Comparison of ENCODE assay signal across 8 cellular contexts in the genomic region with DNA sequence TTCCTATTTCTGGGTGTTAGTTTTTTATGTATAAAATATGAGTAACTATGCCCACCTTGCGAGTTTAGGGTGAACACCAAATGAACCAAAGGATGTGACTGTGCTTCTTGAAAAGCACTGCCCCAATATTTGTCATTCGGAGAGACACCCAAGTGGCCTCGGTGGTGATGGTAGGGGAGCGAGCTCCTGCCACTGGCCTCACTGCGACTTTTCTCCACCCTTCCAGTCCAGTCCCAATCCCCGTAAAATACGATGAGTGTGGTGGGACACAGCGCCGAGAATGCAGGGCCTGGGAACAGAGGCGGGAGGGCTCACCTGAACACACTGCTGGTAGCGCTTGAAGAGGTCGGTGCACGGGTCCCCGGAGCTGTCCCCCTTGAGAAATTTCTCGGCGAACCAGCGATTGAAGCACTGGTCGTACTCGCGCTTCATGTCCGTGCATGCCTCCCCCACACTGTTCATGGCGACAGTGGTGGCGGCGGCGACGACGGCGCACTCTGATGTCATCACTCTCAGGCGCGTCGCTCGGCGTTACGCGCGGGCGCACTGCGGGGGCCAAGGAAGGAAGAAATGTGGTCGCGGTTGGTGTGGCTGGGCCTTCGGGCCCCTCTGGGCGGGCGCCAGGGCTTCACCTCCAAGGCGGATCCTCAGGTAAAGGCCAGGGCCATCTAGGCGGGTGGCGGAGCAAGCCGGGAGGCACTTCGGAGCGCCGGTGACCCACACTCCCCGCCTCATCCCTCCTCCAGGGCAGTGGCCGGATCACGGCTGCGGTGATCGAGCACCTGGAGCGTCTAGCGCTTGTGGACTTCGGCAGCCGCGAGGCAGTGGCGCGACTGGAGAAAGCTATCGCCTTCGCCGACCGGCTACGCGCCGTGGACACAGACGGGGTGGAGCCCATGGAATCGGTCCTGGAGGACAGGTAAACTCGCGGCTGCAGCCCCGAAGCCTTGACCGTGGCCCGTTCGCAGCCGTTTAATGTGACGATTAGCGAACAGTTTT. TPM values are rescaled to one million over a fixed set of nuclear protein-coding genes. Genes with fewer than 3 reads are reported as not detected.
DNase-seq lines count a peak whose midpoint lies in the region; ATAC-seq and TF ChIP-seq lines count a peak whose summit lies in the region.

Gene GATC (plus strand): TSS at position 534 of the 999 bp plus-strand sequence. CDS start 37 bp downstream, at position 571.
Gene TRIAP1 (minus strand): TSS at position 474 of the 999 bp plus-strand sequence. CDS start 12 bp downstream, at position 462.

- in situ Hi-C loops in GM23248 (cut with MboI): no loop called here

- peaks cover 29% of the 10 kb centered on the region for H3K36me3 Mint-ChIP-seq in nephron progenitor cell (ENCODE audit: low read depth)

- H3K36me3 ChIP-seq in GM23248 (ENCODE audit: low read depth): peaks cover 17% of the 10 kb centered on the region

- no peaks in the 10 kb centered on the region for H4K20me1 ChIP-seq in GM23248 (ENCODE audit: insufficient read depth)

- H3K4me3 ChIP-seq in GM23248 (peak within 1 kb of the TSS; percentile 99), fibroblast of the aortic adventitia (ENCODE audit: low read depth, low read length) (peak within 1 kb of the TSS; percentile 100)

- H3K79me2 ChIP-seq in GM23248 (ENCODE audit: insufficient read depth): peaks cover 92% of the 10 kb centered on the region

- POLR2A ChIA-PET in RWPE1 (lab: Yijun Ruan, JAX; ENCODE audit: low non-redundant PET): interaction anchor here (0.7 kb wide), 1 partner anchor 9 kb away, joined by 3 read pairs; no protein-coding TSS in a partner anchor

- H3K9me2 ChIP-seq in GM23248 (ENCODE audit: insufficient read depth): no peaks in the 10 kb centered on the region

- H3K4me2 ChIP-seq in GM23248 (ENCODE audit: unreplicated experiment): peak within 1 kb of the TSS; percentile 84

- peak within 1 kb of the TSS; percentile 99 for H3K4me3 Mint-ChIP-seq in nephron progenitor cell
- H3K4me3 Mint-ChIP-seq in stimulated activated naive CD8-positive, alpha-beta T cell treated with anti-CD3 and anti-CD28 coated beads, Interleukin-15, amount 100 ng/mL, for 72 hours: peak within 1 kb of the TSS; percentile 97

- peaks cover 45% of the 10 kb centered on the region for H3K4me1 Mint-ChIP-seq in nephron progenitor cell
- H3K4me1 Mint-ChIP-seq in stimulated activated naive CD8-positive, alpha-beta T cell treated with anti-CD3 and anti-CD28 coated beads, Interleukin-15, amount 100 ng/mL, for 72 hours: peaks cover 46% of the 10 kb centered on the region

- peak within 1 kb of the TSS; percentile 97 for H2AFZ ChIP-seq in GM23248

- ATAC-seq in stimulated activated naive CD8-positive, alpha-beta T cell treated with anti-CD3 and anti-CD28 coated beads, Interleukin-15, amount 100 ng/mL, for 72 hours: peak; percentile 98

- H3K9me3 ChIP-seq in GM23248 (ENCODE audit: low read depth): no peaks in the 10 kb centered on the region

- H3K27me3 Mint-ChIP-seq in nephron progenitor cell (ENCODE audit: low read depth, poor library complexity): no peaks in the 10 kb centered on the region
- H3K27me3 Mint-ChIP-seq in stimulated activated naive CD8-positive, alpha-beta T cell treated with anti-CD3 and anti-CD28 coated beads, Interleukin-15, amount 100 ng/mL, for 72 hours: no peaks in the 10 kb centered on the region

- H3K4me1 ChIP-seq in GM23248 (ENCODE audit: insufficient read depth): peaks cover 5% of the 10 kb centered on the region; the same call in 1 of the 2 replicates

- H3K9me3 Mint-ChIP-seq in nephron progenitor cell: no peaks in the 10 kb centered on the region
- no peaks in the 10 kb centered on the region for H3K9me3 Mint-ChIP-seq in stimulated activated naive CD8-positive, alpha-beta T cell treated with anti-CD3 and anti-CD28 coated beads, Interleukin-15, amount 100 ng/mL, for 72 hours

- DNase-seq in EH (ENCODE audit: low read depth) (peak; percentile 78), GM23248 (peak; percentile 88), Kasumi-1 (lab: John Stamatoyannopoulos, UW) (peak; percentile 74 to 78), RWPE1 (ENCODE audit: low spot score) (peak; percentile 70), fibroblast of the aortic adventitia (ENCODE audit: low read depth) (peak; percentile 66), nephron progenitor cell (peak; percentile 91)
- DNase-seq in activated T-helper 9 cell treated with anti-CD3 and anti-CD28 coated beads, Interleukin-2, amount 50 U/mL, for 16 hours (ENCODE audit: low read depth): peak; percentile 81
- peak; percentile 90 for DNase-seq in stimulated activated naive CD8-positive, alpha-beta T cell treated with anti-CD3 and anti-CD28 coated beads, Interleukin-15, amount 100 ng/mL, for 72 hours

- H3K9ac ChIP-seq in GM23248: peak within 1 kb of the TSS; percentile 95

- H3K27ac Mint-ChIP-seq in nephron progenitor cell: peak within 1 kb of the TSS; percentile 99
- H3K27ac Mint-ChIP-seq in stimulated activated naive CD8-positive, alpha-beta T cell treated with anti-CD3 and anti-CD28 coated beads, Interleukin-15, amount 100 ng/mL, for 72 hours: peak within 1 kb of the TSS; percentile 97 to 98

- CTCF ChIA-PET in RWPE1 (lab: Yijun Ruan, JAX): interaction anchor here (0.7 kb wide), 1 partner anchor 24 kb away, joined by 5 read pairs; no protein-coding TSS in a partner anchor

- H3K27ac ChIP-seq in GM23248: peak within 1 kb of the TSS; percentile 72
- peak within 1 kb of the TSS; percentile 87 for H3K27ac ChIP-seq in RWPE1

- WGBS in GM23248 (ENCODE audit: low coverage in 1 of 2, low lambda C conversion rate in 2 of 2, missing lambda C conversion rate in 2 of 2), 2 experiments: 1 to 2% methylated on average over 79 to 80 of the region's 80 CpGs

- TF ChIP-seq CTCF in RWPE1 (conservative IDR thresholded peaks at IDR 0.05; ENCODE audit: low read depth): no peak
- TF ChIP-seq CTCF in fibroblast of the aortic adventitia (IDR thresholded peaks at IDR 0.05; ENCODE audit: insufficient read depth, low read length): no peak
- no peak for TF ChIP-seq CTCF in nephron progenitor cell (IDR thresholded peaks at IDR 0.05)

- H3F3A ChIP-seq in GM23248 (ENCODE audit: insufficient read depth): peaks cover 27% of the 10 kb centered on the region

- no peaks in the 10 kb centered on the region for H3K27me3 ChIP-seq in GM23248 (replicated peaks; ENCODE audit: insufficient read depth)

RNA-seq across cellular contexts. Expression of gene GATC, which starts in this region (rescaled TPM):
- total RNA-seq in GM23248 (2014; rRNA removed; shearing (Covaris generic)): 15.9 and 17.2 TPM in 2 replicates
- polyA plus RNA-seq in GM23248 (2016; fragmentation: Nextera tagmentation; extraction: Ambion mirVana): 18.3 and 18.8 TPM in 2 replicates
- 16.1 and 20.5 TPM in 2 replicates for total RNA-seq in fibroblast of the aortic adventitia (ENCODE audit: low replicate concordance)

RNA-seq across cellular contexts. Expression of gene TRIAP1, which starts in this region (rescaled TPM):
- total RNA-seq in GM23248 (2014; rRNA removed; shearing (Covaris generic)): 45.6 and 47.0 TPM in 2 replicates
- polyA plus RNA-seq in GM23248 (2016; fragmentation: Nextera tagmentation; extraction: Ambion mirVana): 68.6 and 70.3 TPM in 2 replicates
- total RNA-seq in fibroblast of the aortic adventitia (ENCODE audit: low replicate concordance): 30.0 and 39.0 TPM in 2 replicates

Comparison
In these comparisons a context has a peak if more than half of its experiments do, and no peak if none do; other contexts are left out.
1. Peak in every context shown above with its lines: DNase-seq, ATAC-seq, H3K4me3 ChIP-seq and H3K27ac ChIP-seq.